Comparison of ENCODE assay signal across 8 cellular contexts in genomic region chr1:151611288-151611790, GRCh38. TPM values are rescaled to one million over a fixed set of nuclear protein-coding genes. Genes with fewer than 3 reads are reported as not detected.
A peak's percentile ranks its signal among the peaks of the same experiment; 100 is the strongest.
DNase-seq lines count a peak whose midpoint lies in the region; ATAC-seq and TF ChIP-seq lines count a peak whose summit lies in the region.

No MANE protein-coding gene starts in this region.

- H3K9me2 ChIP-seq in GM23338 (ENCODE audit: insufficient read depth) = no peaks in the 10 kb centered on the region

- H3K9me3 Mint-ChIP-seq in GM23338 = no peaks in the 10 kb centered on the region

- no peaks in the 10 kb centered on the region for H3K9me3 ChIP-seq in Panc1 (ENCODE audit: control insufficient read depth, insufficient read depth, low read depth, low read length)
- no peaks in the 10 kb centered on the region for H3K9me3 ChIP-seq in mononuclear cell (ENCODE audit: low read depth, low read length)

- no peak overlapping the region for H3K27ac Mint-ChIP-seq in GM23338

- POLR2A ChIA-PET in Panc1 (lab: Charles Lee) = no interaction called here

- CTCF ChIA-PET in Panc1 (lab: Charles Lee) = no interaction called here

- peak overlapping the region; percentile 89 for H3K4me3 Mint-ChIP-seq in GM23338

- H3K4me3 ChIP-seq in GM23338 (peak overlapping the region; percentile 89; the same call in 1 of the 2 replicates), Panc1 (ENCODE audit: low read depth in 2 of 2, low read length in 2 of 2) (peak overlapping the region in 1 of 2 experiments; percentile 69; a peak in 2 of 4 replicates), coronary artery (peak overlapping the region; percentile 93), mononuclear cell (ENCODE audit: low read length) (peak overlapping the region; percentile 74)

- no peak overlapping the region for H3K4me2 ChIP-seq in GM23338

- no TSS peak for BruUV-seq in Panc1 (replicated peaks; lab: Mats Ljungman, UMichigan)

- no peaks in the 10 kb centered on the region for H3F3A ChIP-seq in GM23338 (replicated peaks; ENCODE audit: low read depth)

- H3K27me3 ChIP-seq in GM23338 (ENCODE audit: insufficient read depth) (no peaks in the 10 kb centered on the region), Panc1 (ENCODE audit: control insufficient read depth, insufficient read depth, low read length) (no peaks in the 10 kb centered on the region), mononuclear cell (ENCODE audit: insufficient read depth, low read length) (no peaks in the 10 kb centered on the region)

- peaks cover 10% of the 10 kb centered on the region; the same call in 1 of the 2 replicates for H4K20me1 ChIP-seq in GM23338 (replicated peaks; ENCODE audit: insufficient read depth)

- H2AFZ ChIP-seq in GM23338 = peak overlapping the region; percentile 2

- H3K79me2 ChIP-seq in GM23338 (replicated peaks; ENCODE audit: insufficient read depth) = peaks cover 38% of the 10 kb centered on the region

- intact Hi-C loops in Panc1 (cut with micrococcal nuclease; ENCODE audit: unreplicated experiment) = no loop called here

- peaks cover 14% of the 10 kb centered on the region for H3K4me1 Mint-ChIP-seq in GM23338

- ATAC-seq in GM23338 (no peak), Panc1 (no peak), HG03025 (IDR thresholded peaks at IDR 0.05; ENCODE audit: low FRiP score, unreplicated experiment) (no peak), HG03457 (IDR thresholded peaks at IDR 0.05; ENCODE audit: unreplicated experiment) (no peak)

- DNase-seq in GM23338 (ENCODE audit: low spot score) (no peak), Panc1 (ENCODE audit: low read depth, low spot score) (peak; percentile 54), coronary artery (ENCODE audit: low spot score) (no peak), ureter (ENCODE audit: low spot score) (peak; percentile 55), NCI-H2196 treated with DMSO at 0.1 percent for 48 hours (lab: John Stamatoyannopoulos, UW; ENCODE audit: unreplicated experiment) (no peak)

- in situ Hi-C loops in Panc1 (cut with HindIII; ENCODE audit: low pct_unique_long_range_greater_than_20kb, low sequenced_read_pairs) = no loop called here

- peaks cover under 1% of the 10 kb centered on the region for H3K27me3 Mint-ChIP-seq in GM23338 (ENCODE audit: insufficient read depth, low read depth, poor library complexity)

- H3K36me3 ChIP-seq in GM23338 (ENCODE audit: insufficient read depth) = 0 out of 2 replicates have a peak, but pooled peaks cover 3% of the 10 kb centered on the region
- no peaks in the 10 kb centered on the region for H3K36me3 ChIP-seq in Panc1 (ENCODE audit: control insufficient read depth, insufficient read depth, low read length)

- no peaks in the 10 kb centered on the region; the same call in 2 of the 3 replicates for H3K36me3 Mint-ChIP-seq in GM23338 (ENCODE audit: low read depth)

- no peaks in the 10 kb centered on the region for H3K4me1 ChIP-seq in GM23338 (ENCODE audit: insufficient read depth)
- peaks cover 38% of the 10 kb centered on the region for H3K4me1 ChIP-seq in Panc1 (ENCODE audit: control insufficient read depth, insufficient read depth, low read length)
- peaks cover 51% of the 10 kb centered on the region for H3K4me1 ChIP-seq in mononuclear cell (ENCODE audit: insufficient read depth, low read length)

- no peak for TF ChIP-seq CTCF in GM23338 (conservative IDR thresholded peaks at IDR 0.05; ENCODE audit: low read depth in 2 of 2)
- TF ChIP-seq CTCF in Panc1 (IDR thresholded peaks at IDR 0.05) = no peak
- TF ChIP-seq CTCF in coronary artery (IDR thresholded peaks at IDR 0.05) = no peak

- H3K27ac ChIP-seq in GM23338 (ENCODE audit: low read depth) (no peak overlapping the region), Panc1 (ENCODE audit: low read length) (peak overlapping the region; percentile 45; the same call in 1 of the 2 replicates), coronary artery (peak overlapping the region; percentile 90 to 95)

TF ChIP-seq in GM23338, 12 proteins besides CTCF, POLR2A, EP300 and RAD21 (continues in another document):
- TF ChIP-seq ZNF114 (CRISPR knock-in tag; IDR thresholded peaks at IDR 0.05) = no peak
- TF ChIP-seq POLR2AphosphoS5 (IDR thresholded peaks at IDR 0.05; ENCODE audit: low read depth) = no peak
- TF ChIP-seq EZH2 (IDR thresholded peaks at IDR 0.05; ENCODE audit: low read depth, unreplicated experiment) = no peak
- no peak for TF ChIP-seq JUNB (IDR thresholded peaks at IDR 0.05; ENCODE audit: unreplicated experiment)
- no peak for TF ChIP-seq REST (IDR thresholded peaks at IDR 0.05; ENCODE audit: unreplicated experiment)
- no peak for TF ChIP-seq STAT1 (IDR thresholded peaks at IDR 0.05; ENCODE audit: unreplicated experiment)
- TF ChIP-seq ZNF331 (CRISPR knock-in tag; IDR thresholded peaks at IDR 0.05; ENCODE audit: low read depth) = no peak
- TF ChIP-seq CREB1 (CRISPR knock-in tag; IDR thresholded peaks at IDR 0.05; ENCODE audit: low read depth) = no peak
- TF ChIP-seq EZH2phosphoT487 (IDR thresholded peaks at IDR 0.05; ENCODE audit: unreplicated experiment) = no peak

RNA-seq across cellular contexts. Expression of gene SNX27, which starts 0.5 kb away (rescaled TPM):
- 58.6 and 59.7 TPM in 2 replicates for total RNA-seq in GM23338 (2014; rRNA removed; shearing (Covaris generic))
- polyA plus RNA-seq in GM23338 (2016; fragmentation: Nextera tagmentation; extraction: Ambion mirVana) = 34.0 and 40.6 TPM in 2 replicates
- total RNA-seq in Panc1 (2021; ENCODE audit: unreplicated experiment) (58.4 TPM), mononuclear cell (26.7 TPM), ureter (48.9 TPM)
- 11.4 TPM for polyA plus RNA-seq in Panc1 (2012; ENCODE audit: insufficient read length)

Comparison
In these comparisons a context has a peak if more than half of its experiments do, and no peak if none do; other contexts are left out.
1. DNase-seq: peak in Panc1 (single experiment) and ureter (single experiment); none in GM23338 (single experiment), coronary artery (single experiment) and NCI-H2196 treated with DMSO at 0.1 percent for 48 hours (single experiment).